8 cellular contexts compared by ENCODE assay signal in genomic region chr1:241639040-241639652, GRCh38. TPM values are rescaled to one million over a fixed set of nuclear protein-coding genes. Genes with fewer than 3 reads are reported as not detected.
DNase-seq lines count a peak whose midpoint lies in the region; ATAC-seq and TF ChIP-seq lines count a peak whose summit lies in the region.

No MANE protein-coding gene starts in this region.

- TF ChIP-seq CTCF in DOHH2 (IDR thresholded peaks at IDR 0.05; ENCODE audit: low read depth, low read length, poor library complexity, severe bottlenecking) (no peak), WI38 (IDR thresholded peaks at IDR 0.05; ENCODE audit: low read depth, low read length) (no peak), glutamatergic neuron (IDR thresholded peaks at IDR 0.05; ENCODE audit: partially characterized antibody, unreplicated experiment) (no peak)

- peaks cover 4% of the 10 kb centered on the region for H3K27me3 Mint-ChIP-seq in glutamatergic neuron (ENCODE audit: unreplicated experiment)

- peaks cover 12% of the 10 kb centered on the region for H3K36me3 Mint-ChIP-seq in glutamatergic neuron (ENCODE audit: unreplicated experiment)

- peaks cover 15% of the 10 kb centered on the region for H3K4me1 Mint-ChIP-seq in glutamatergic neuron (ENCODE audit: low read depth, unreplicated experiment)

- H3K4me3 ChIP-seq in DOHH2 (ENCODE audit: low read length) (peak overlapping the region; percentile 82), WI38 (ENCODE audit: low read depth, low read length) (peak overlapping the region; percentile 92), skin epidermis (peak overlapping the region; percentile 75 to 98 (median 82))

- peaks cover 18% of the 10 kb centered on the region for H3K36me3 ChIP-seq in DOHH2 (ENCODE audit: control insufficient read depth, low read length)

- CTCF ChIA-PET in HEK293T (lab: Yijun Ruan, JAX) = no interaction called here

- no peaks in the 10 kb centered on the region for H4K20me1 ChIP-seq in DOHH2 (ENCODE audit: control insufficient read depth, insufficient read depth, low read depth, low read length)

- peaks cover 8% of the 10 kb centered on the region for H3F3A ChIP-seq in DOHH2 (ENCODE audit: control insufficient read depth, insufficient read depth)

- H3K27me3 ChIP-seq in DOHH2 (ENCODE audit: control insufficient read depth, low read length) = no peaks in the 10 kb centered on the region

- peak overlapping the region; percentile 10 for H3K27ac Mint-ChIP-seq in glutamatergic neuron (ENCODE audit: unreplicated experiment)

- H3K27ac ChIP-seq in DOHH2 (ENCODE audit: low read depth, low read length) (no peak overlapping the region), skin epidermis (peak overlapping the region in 20 of 21 experiments; percentile 38 to 92 (median 80)), substantia nigra (ENCODE audit: low read depth, low read length, poor library complexity, severe bottlenecking) (no peak overlapping the region)

- H3K9me3 Mint-ChIP-seq in glutamatergic neuron (ENCODE audit: unreplicated experiment) = peaks cover 3% of the 10 kb centered on the region

- H3K4me1 ChIP-seq in DOHH2 (ENCODE audit: control insufficient read depth, low read length) = peaks cover 55% of the 10 kb centered on the region

- H3K9me2 ChIP-seq in DOHH2 (replicated peaks; ENCODE audit: control insufficient read depth, low read length) = no peaks in the 10 kb centered on the region

- peak overlapping the region; percentile 94 for H3K4me2 ChIP-seq in DOHH2 (ENCODE audit: low read length)

- H3K79me2 ChIP-seq in DOHH2 (ENCODE audit: control insufficient read depth, low read length) = peaks cover 16% of the 10 kb centered on the region

- no peak for DNase-seq in HEK293T (ENCODE audit: extremely low spot score)
- DNase-seq in glutamatergic neuron = no peak
- no peak for DNase-seq in substantia nigra (lab: John Stamatoyannopoulos, UW)
- DNase-seq in activated CD8-positive, alpha-beta memory T cell treated with anti-CD3 and anti-CD28 coated beads, Interleukin-2, amount 50 U/mL, for 4 hours = no peak

- H3K4me3 Mint-ChIP-seq in glutamatergic neuron (ENCODE audit: unreplicated experiment) = peak overlapping the region; percentile 79

- no peak for ATAC-seq in HG03280 (IDR thresholded peaks at IDR 0.05; ENCODE audit: unreplicated experiment)

- POLR2A ChIA-PET in HEK293T (lab: Yijun Ruan, JAX) = interaction anchor here (1.0 to 1.5 kb wide), 2 partner anchors 203 to 209 kb away, joined by 3 to 4 read pairs; partner anchors contain the start of gene EXO1

- H3K9me3 ChIP-seq in DOHH2 (ENCODE audit: control insufficient read depth, insufficient read depth, low read length) = no peaks in the 10 kb centered on the region

TF ChIP-seq in HEK293T, 16 proteins besides CTCF, POLR2A, EP300 and RAD21:
- TF ChIP-seq ARNT (IDR thresholded peaks at IDR 0.05) = no peak
- TF ChIP-seq L3MBTL2 (conservative IDR thresholded peaks at IDR 0.05) = peak; percentile 76
- TF ChIP-seq FOXK2 (IDR thresholded peaks at IDR 0.05) = no peak

RNA-seq across cellular contexts. Expression of gene CHML, which starts 1.0 kb away (rescaled TPM):
- 23.3 TPM for total RNA-seq in glutamatergic neuron (ENCODE audit: unreplicated experiment)

RNA-seq across cellular contexts. Expression of gene OPN3, which starts 1.0 kb away (rescaled TPM):
- total RNA-seq in glutamatergic neuron (ENCODE audit: unreplicated experiment) = 12.5 TPM

RNA-seq across cellular contexts. Expression of gene WDR64, which starts 12.9 kb away (rescaled TPM):
- not detected for total RNA-seq in glutamatergic neuron (ENCODE audit: unreplicated experiment)

Comparison
In these comparisons a context has a peak if more than half of its experiments do, and no peak if none do; other contexts are left out.
1. H3K27ac ChIP-seq: peak in skin epidermis (20 of 21); none in DOHH2 (single experiment) and substantia nigra (single experiment).
2. Peak in every context shown above with its lines, with median percentiles within 50 percentile points of each other: H3K4me3 ChIP-seq.